Comparison of ENCODE assay signal across 18 cellular contexts in genomic region chr5:33075731-33076130, GRCh38.
DNase-seq lines count a peak whose midpoint lies in the region; ATAC-seq, FAIRE-seq and TF ChIP-seq lines count a peak whose summit lies in the region.
"Had no signal": no experiment of that assay in that cellular context is flagged by ENCODE, and none has a peak within 500 bp of the region (broad histone marks: within the 10 kb centered on the region; RNA-seq: fewer than 3 reads in every experiment).

No MANE protein-coding gene starts in this region.

- no peak overlapping the region for H3K4me3 Mint-ChIP-seq in astrocyte (ENCODE audit: unreplicated experiment)
- H3K4me3 Mint-ChIP-seq: CD8-positive, alpha-beta memory T cell had no signal

- no peaks in the 10 kb centered on the region for H3K36me3 Mint-ChIP-seq in astrocyte (ENCODE audit: low read depth, unreplicated experiment)
- H3K36me3 Mint-ChIP-seq: CD8-positive, alpha-beta memory T cell had no signal

- H3K9me3 ChIP-seq in astrocyte (ENCODE audit: insufficient read depth, low read depth, low read length) (no peaks in the 10 kb centered on the region), smooth muscle cell (replicated peaks; ENCODE audit: low read depth) (no peaks in the 10 kb centered on the region), aorta (ENCODE audit: control insufficient read depth, low read length) (no peaks in the 10 kb centered on the region)

- H3K4me2 ChIP-seq in astrocyte (ENCODE audit: low read length) (no peak overlapping the region), smooth muscle cell (peak overlapping the region; percentile 46)

- no peaks in the 10 kb centered on the region for H3K27me3 ChIP-seq in astrocyte (ENCODE audit: insufficient read depth, low read length)
- H3K27me3 ChIP-seq in smooth muscle cell (ENCODE audit: low read depth): no peaks in the 10 kb centered on the region
- H3K27me3 ChIP-seq in aorta (ENCODE audit: control insufficient read depth in 1 of 2, insufficient read depth in 2 of 2, low read length in 1 of 2): no peaks in the 10 kb centered on the region

- peak; percentile 34 for FAIRE-seq in astrocyte (lab: Jason Lieb, UNC)

- H3K79me2 ChIP-seq in astrocyte (ENCODE audit: insufficient read depth, low read length) (no peaks in the 10 kb centered on the region), smooth muscle cell (ENCODE audit: low read depth) (no peaks in the 10 kb centered on the region)

- no peaks in the 10 kb centered on the region for H3F3A ChIP-seq in smooth muscle cell (ENCODE audit: low read depth)

- H3K9me3 Mint-ChIP-seq in astrocyte (ENCODE audit: unreplicated experiment): peaks cover 3% of the 10 kb centered on the region

- ATAC-seq in aorta (ENCODE audit: low FRiP score) (no peak), GM21390 (IDR thresholded peaks at IDR 0.05; ENCODE audit: unreplicated experiment) (no peak)

- H3K36me3 ChIP-seq in astrocyte (ENCODE audit: insufficient read depth, low read length): no peaks in the 10 kb centered on the region
- H3K36me3 ChIP-seq in smooth muscle cell (ENCODE audit: low read depth): no peaks in the 10 kb centered on the region
- no peaks in the 10 kb centered on the region for H3K36me3 ChIP-seq in aorta (ENCODE audit: control insufficient read depth in 1 of 2, insufficient read depth in 2 of 2, low read length in 1 of 2)

- H2AFZ ChIP-seq in astrocyte (ENCODE audit: low read depth, low read length) (no peak overlapping the region), smooth muscle cell (ENCODE audit: low read depth) (no peak overlapping the region)

- TF ChIP-seq CTCF in astrocyte (IDR thresholded peaks at IDR 0.05; ENCODE audit: insufficient read depth, low read depth, low read length) (no peak), smooth muscle cell (IDR thresholded peaks at IDR 0.05; ENCODE audit: borderline replicate concordance, insufficient read depth, poor library complexity, severe bottlenecking) (no peak)

- no peak overlapping the region for H3K27ac ChIP-seq in astrocyte (ENCODE audit: low read depth, low read length)
- H3K27ac ChIP-seq in smooth muscle cell (ENCODE audit: low read depth): peak overlapping the region; percentile 55
- H3K27ac ChIP-seq in aorta (ENCODE audit: low read depth in 1 of 2, low read length in 2 of 2): no peak overlapping the region
- H3K27ac ChIP-seq: HL-60 had no signal

- intact Hi-C loops in aorta (cut with DNase I): no loop called here

- H4K20me1 ChIP-seq in astrocyte (ENCODE audit: insufficient read depth, low read length) (no peaks in the 10 kb centered on the region), smooth muscle cell (ENCODE audit: low read depth) (no peaks in the 10 kb centered on the region)

- DNase-seq in HCEC 1CT (peak; percentile 53), astrocyte (ENCODE audit: low read depth) (peak; percentile 48), fibroblast of peridontal ligament (ENCODE audit: extremely low read depth) (peak; percentile 25), smooth muscle cell (lab: John Stamatoyannopoulos, UW; ENCODE audit: unreplicated experiment) (no peak), DMS114 treated with DMSO at 0.1 percent for 48 hours (lab: John Stamatoyannopoulos, UW; ENCODE audit: unreplicated experiment) (no peak), aorta (no peak)
- DNase-seq: ACHN; C1 segment of cervical spinal cord; CD8-positive, alpha-beta memory T cell; NCI-H1105 treated with DMSO at 0.1 percent for 48 hours; NCI-H187; NCI-H2107; NCI-H510A treated with DMSO at 0.1 percent for 48 hours; NCI-H774; OCI-M1; Right ventricle myocardium superior had no signal

- WGBS in smooth muscle cell (ENCODE audit: low lambda C conversion rate): 36% methylated on average over 2 of the region's 2 CpGs
- WGBS in aorta, 2 donors: 65% methylated on average over 2 of the region's 2 CpGs

- H3K27me3 Mint-ChIP-seq in astrocyte (ENCODE audit: low read depth, unreplicated experiment): peaks cover 2% of the 10 kb centered on the region
- H3K27me3 Mint-ChIP-seq: CD8-positive, alpha-beta memory T cell had no signal

- H3K4me1 Mint-ChIP-seq in astrocyte (ENCODE audit: low read depth, unreplicated experiment): peaks cover 21% of the 10 kb centered on the region
- H3K4me1 Mint-ChIP-seq: CD8-positive, alpha-beta memory T cell had no signal

- H3K9ac ChIP-seq in astrocyte (ENCODE audit: low read length): no peak overlapping the region
- no peak overlapping the region for H3K9ac ChIP-seq in smooth muscle cell (ENCODE audit: low read depth)

- H3K27ac Mint-ChIP-seq in astrocyte (ENCODE audit: unreplicated experiment): no peak overlapping the region
- H3K27ac Mint-ChIP-seq: CD8-positive, alpha-beta memory T cell had no signal

- peaks cover 11% of the 10 kb centered on the region for H3K4me1 ChIP-seq in astrocyte (ENCODE audit: insufficient read depth, low read length)
- H3K4me1 ChIP-seq in smooth muscle cell (ENCODE audit: low read depth): peaks cover 4% of the 10 kb centered on the region
- no peaks in the 10 kb centered on the region for H3K4me1 ChIP-seq in aorta (ENCODE audit: control insufficient read depth in 1 of 2, insufficient read depth in 2 of 2, low read length in 2 of 2)

- no peak overlapping the region for H3K4me3 ChIP-seq in astrocyte (ENCODE audit: insufficient read depth, low read depth, low read length)
- no peak overlapping the region for H3K4me3 ChIP-seq in smooth muscle cell
- no peak overlapping the region for H3K4me3 ChIP-seq in aorta (ENCODE audit: low read length in 2 of 2)

Comparison
In these comparisons a context has a peak if more than half of its experiments do, and no peak if none do; other contexts are left out.
1. DNase-seq: peak in HCEC 1CT (single experiment), astrocyte (single experiment) and fibroblast of peridontal ligament (single experiment); none in smooth muscle cell (single experiment), DMS114 treated with DMSO at 0.1 percent for 48 hours (single experiment) and aorta (0 of 2).